ENCODE assay signal across 2 cellular contexts in genomic region chr15:25375557-25375956, GRCh38.
TF ChIP-seq lines count a peak whose summit lies in the region.

No MANE protein-coding gene starts in this region.

TF ChIP-seq in HepG2, 621 proteins besides CTCF, POLR2A, EP300 and RAD21:
- TF ChIP-seq AHDC1 (CRISPR knock-in tag; IDR thresholded peaks at IDR 0.05; ENCODE audit: borderline replicate concordance) (peak; percentile 29; the same call in 1 of the 2 replicates), HOMEZ (CRISPR knock-in tag; IDR thresholded peaks at IDR 0.05; ENCODE audit: low read depth) (peak; percentile 12; the same call in 1 of the 2 replicates), ZFP91 (CRISPR knock-in tag; IDR thresholded peaks at IDR 0.05; ENCODE audit: borderline replicate concordance) (no peak), SOX13 (IDR thresholded peaks at IDR 0.05) (no peak), SOX13 (CRISPR knock-in tag; conservative IDR thresholded peaks at IDR 0.05 in 1 of 2, IDR thresholded peaks at IDR 0.05 in 1 of 2) (peak in 1 of 2 experiments; percentile 46; a peak in 1 of 4 replicates), E2F5 (CRISPR knock-in tag; conservative IDR thresholded peaks at IDR 0.05) (no peak), HNF4A (CRISPR knock-in tag; IDR thresholded peaks at IDR 0.05) (peak; percentile 20; the same call in 1 of the 2 replicates), ZNF235 (CRISPR knock-in tag; IDR thresholded peaks at IDR 0.05; ENCODE audit: borderline replicate concordance) (no peak), ZNF879 (CRISPR knock-in tag; IDR thresholded peaks at IDR 0.05) (no peak), ZNF446 (CRISPR knock-in tag; IDR thresholded peaks at IDR 0.05) (no peak), ATAD3A (CRISPR knock-in tag; IDR thresholded peaks at IDR 0.05) (no peak), HNF1B (CRISPR knock-in tag; IDR thresholded peaks at IDR 0.05) (0 out of 2 replicates have a peak, but pooled peaks have one; percentile 20), SOX5 (CRISPR knock-in tag; IDR thresholded peaks at IDR 0.05; ENCODE audit: borderline replicate concordance) (peak; percentile 48; the same call in 1 of the 2 replicates), RBFOX2 (IDR thresholded peaks at IDR 0.05; ENCODE audit: low read depth, low read length) (no peak), ZNF841 (CRISPR knock-in tag; IDR thresholded peaks at IDR 0.05; ENCODE audit: borderline replicate concordance) (no peak)
TF ChIP-seq in HepG2: peak in this region for 6.

TF ChIP-seq in endothelial cell of umbilical vein, 7 proteins besides CTCF, POLR2A, EP300 and RAD21:
- TF ChIP-seq MYC (IDR thresholded peaks at IDR 0.05; ENCODE audit: low read depth, low read length) (no peak), GATA2 (IDR thresholded peaks at IDR 0.05; ENCODE audit: insufficient read depth, insufficient read length, low read depth, low read length) (no peak), EZH2 (IDR thresholded peaks at IDR 0.05; ENCODE audit: borderline replicate concordance, low read depth, low read length, severe bottlenecking) (no peak), MAX (IDR thresholded peaks at IDR 0.05; ENCODE audit: insufficient read depth, insufficient read length) (no peak), POLR2AphosphoS5 (IDR thresholded peaks at IDR 0.05; ENCODE audit: insufficient read depth, low read depth, low read length) (no peak), JUN (IDR thresholded peaks at IDR 0.05; ENCODE audit: borderline replicate concordance, insufficient read depth, insufficient read length, low read depth) (no peak), FOS (IDR thresholded peaks at IDR 0.05; ENCODE audit: borderline replicate concordance, insufficient read depth, low read length) (no peak)
